8 cellular contexts compared by ENCODE assay signal in the genomic region with DNA sequence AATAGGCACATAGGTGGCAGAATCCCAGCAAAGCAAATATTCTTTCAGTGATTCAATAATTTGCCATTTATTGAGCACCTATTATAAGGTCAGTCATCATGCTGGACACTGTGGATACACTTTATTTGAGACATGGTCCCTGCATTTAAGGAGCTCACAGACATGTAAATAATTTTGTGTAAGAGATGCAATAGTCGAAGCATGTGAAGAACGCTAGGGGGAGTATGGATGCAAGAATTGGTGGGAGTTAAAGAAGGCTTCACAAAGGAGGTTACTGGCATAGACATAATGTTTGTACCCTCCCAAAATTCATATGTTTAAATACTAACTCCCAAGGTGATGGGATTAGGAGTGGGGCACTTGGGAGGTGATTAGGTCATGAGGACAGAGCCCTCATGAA.
DNase-seq lines count a peak whose midpoint lies in the region; ATAC-seq, FAIRE-seq and TF ChIP-seq lines count a peak whose summit lies in the region.

No MANE protein-coding gene starts in this region.

- H3K9me3 ChIP-seq in CD4-positive, alpha-beta T cell (ENCODE audit: control insufficient read depth, low read length) = no peaks in the 10 kb centered on the region

- no peaks in the 10 kb centered on the region for H3K36me3 Mint-ChIP-seq in endothelial cell (ENCODE audit: low read depth, unreplicated experiment)
- no peaks in the 10 kb centered on the region for H3K36me3 Mint-ChIP-seq in stimulated activated memory B cell treated with anti-CD40 and anti-IgM and Interleukin-4, amounts not matched to agents 10 μg/mL and 1 μg/mL and 100 μg/mL, for 72 hours
- H3K36me3 Mint-ChIP-seq in CD4-positive, alpha-beta T cell (ENCODE audit: low read depth) = no peaks in the 10 kb centered on the region

- CTCF ChIA-PET in CD4-positive, alpha-beta T cell (lab: Charles Lee) = no interaction called here

- peak overlapping the region; percentile 64 for H3K27ac Mint-ChIP-seq in endothelial cell (ENCODE audit: unreplicated experiment)
- H3K27ac Mint-ChIP-seq in stimulated activated memory B cell treated with anti-CD40 and anti-IgM and Interleukin-4, amounts not matched to agents 10 μg/mL and 1 μg/mL and 100 μg/mL, for 72 hours = no peak overlapping the region
- H3K27ac Mint-ChIP-seq in CD4-positive, alpha-beta T cell = no peak overlapping the region

- no peaks in the 10 kb centered on the region for H3K27me3 ChIP-seq in CD4-positive, alpha-beta T cell (ENCODE audit: control insufficient read depth, insufficient read depth, low read length)

- H3K9me3 Mint-ChIP-seq in endothelial cell (ENCODE audit: unreplicated experiment) = no peaks in the 10 kb centered on the region
- peaks cover 3% of the 10 kb centered on the region for H3K9me3 Mint-ChIP-seq in stimulated activated memory B cell treated with anti-CD40 and anti-IgM and Interleukin-4, amounts not matched to agents 10 μg/mL and 1 μg/mL and 100 μg/mL, for 72 hours
- H3K9me3 Mint-ChIP-seq in CD4-positive, alpha-beta T cell = peaks cover 2% of the 10 kb centered on the region

- no peak overlapping the region for H3K4me3 Mint-ChIP-seq in endothelial cell (ENCODE audit: unreplicated experiment)
- H3K4me3 Mint-ChIP-seq in stimulated activated memory B cell treated with anti-CD40 and anti-IgM and Interleukin-4, amounts not matched to agents 10 μg/mL and 1 μg/mL and 100 μg/mL, for 72 hours = no peak overlapping the region
- no peak overlapping the region for H3K4me3 Mint-ChIP-seq in CD4-positive, alpha-beta T cell

- intact Hi-C loops in CD4-positive, alpha-beta T cell (cut with DNase I, micrococcal nuclease) = no loop called here

- H3K27me3 Mint-ChIP-seq in endothelial cell (ENCODE audit: unreplicated experiment) = no peaks in the 10 kb centered on the region
- H3K27me3 Mint-ChIP-seq in stimulated activated memory B cell treated with anti-CD40 and anti-IgM and Interleukin-4, amounts not matched to agents 10 μg/mL and 1 μg/mL and 100 μg/mL, for 72 hours = no peaks in the 10 kb centered on the region
- no peaks in the 10 kb centered on the region for H3K27me3 Mint-ChIP-seq in CD4-positive, alpha-beta T cell

- DNase-seq in COLO829 (ENCODE audit: low spot score) (peak; percentile 15), H54 (ENCODE audit: insufficient read length, low spot score) (no peak), NCI-H460 (ENCODE audit: extremely low read depth, low read depth) (peak; percentile 9), endothelial cell (ENCODE audit: low spot score) (no peak), islet precursor cell (no peak)
- no peak for DNase-seq in activated CD4-positive, CD25-positive, alpha-beta regulatory T cell (lab: John Stamatoyannopoulos, UW)
- DNase-seq in CD4-positive, alpha-beta T cell = no peak

- no peaks in the 10 kb centered on the region for H3K4me1 Mint-ChIP-seq in endothelial cell (ENCODE audit: unreplicated experiment)
- no peaks in the 10 kb centered on the region for H3K4me1 Mint-ChIP-seq in stimulated activated memory B cell treated with anti-CD40 and anti-IgM and Interleukin-4, amounts not matched to agents 10 μg/mL and 1 μg/mL and 100 μg/mL, for 72 hours
- no peaks in the 10 kb centered on the region for H3K4me1 Mint-ChIP-seq in CD4-positive, alpha-beta T cell (ENCODE audit: low read depth)

- TF ChIP-seq CTCF in endothelial cell (IDR thresholded peaks at IDR 0.05; ENCODE audit: unreplicated experiment) = peak; percentile 60
- TF ChIP-seq CTCF in CD4-positive, alpha-beta T cell (IDR thresholded peaks at IDR 0.05) = no peak

- POLR2A ChIA-PET in CD4-positive, alpha-beta T cell (lab: Charles Lee) = no interaction called here

- no peak overlapping the region for H3K27ac ChIP-seq in CD4-positive, alpha-beta T cell (ENCODE audit: low read depth, low read length)

- no peak for ATAC-seq in stimulated activated memory B cell treated with anti-CD40 and anti-IgM and Interleukin-4, amounts not matched to agents 10 μg/mL and 1 μg/mL and 100 μg/mL, for 72 hours
- no peak for ATAC-seq in CD4-positive, alpha-beta T cell (ENCODE audit: poor library complexity)

- no peak for TF ChIP-seq POLR2A in H54 (IDR thresholded peaks at IDR 0.05; ENCODE audit: low read depth, low read length)

- peak; percentile 70 for FAIRE-seq in H54 (lab: Jason Lieb, UNC)

Comparison
In these comparisons a context has a peak if more than half of its experiments do, and no peak if none do; other contexts are left out.
1. DNase-seq: peak in COLO829 (single experiment) and NCI-H460 (single experiment); none in H54 (single experiment), endothelial cell (single experiment), activated CD4-positive, CD25-positive, alpha-beta regulatory T cell (0 of 4), CD4-positive, alpha-beta T cell (0 of 10) and islet precursor cell (single experiment).